ENCODE assay signal across 21 cellular contexts in genomic region chr1:154190550-154190949, GRCh38. TPM values are rescaled to one million over a fixed set of nuclear protein-coding genes. Genes with fewer than 3 reads are reported as not detected.
DNase-seq lines count a peak whose midpoint lies in the region; ATAC-seq and TF ChIP-seq lines count a peak whose summit lies in the region.
"Had no signal": no experiment of that assay in that cellular context is flagged by ENCODE, and none has a peak within 500 bp of the region (broad histone marks: within the 10 kb centered on the region; RNA-seq: fewer than 3 reads in every experiment).

No MANE protein-coding gene starts in this region.

- no peak overlapping the region for H3K4me2 ChIP-seq in PC-3 (ENCODE audit: low read length)

- BruUV-seq in PC-3 (replicated peaks; lab: Mats Ljungman, UMichigan), result no TSS peak

- H2AFZ ChIP-seq in PC-3 (ENCODE audit: low read length), result no peak overlapping the region

- no peaks in the 10 kb centered on the region for H3F3A ChIP-seq in PC-3 (ENCODE audit: low read length, unreplicated experiment)

- no peak overlapping the region for H3K9ac ChIP-seq in PC-3 (ENCODE audit: low read length)

- no peak overlapping the region for H3K4me3 ChIP-seq in PC-3 (ENCODE audit: low read length)
- no peak overlapping the region for H3K4me3 ChIP-seq in fibroblast of the aortic adventitia (ENCODE audit: low read depth, low read length)
- H3K4me3 ChIP-seq: ovary, stomach had no signal

- CTCF ChIA-PET in PC-3 (lab: Charles Lee), result no interaction called here

- POLR2A ChIA-PET in PC-3 (lab: Charles Lee; ENCODE audit: unreplicated experiment), result no interaction called here

- TF ChIP-seq CTCF in PC-3 (conservative IDR thresholded peaks at IDR 0.05; ENCODE audit: low read depth, low read length), result no peak
- TF ChIP-seq CTCF in fibroblast of the aortic adventitia (IDR thresholded peaks at IDR 0.05; ENCODE audit: insufficient read depth, low read length), result no peak

- no peaks in the 10 kb centered on the region for H4K20me1 ChIP-seq in PC-3 (ENCODE audit: low read length)

- peak; percentile 13 for ATAC-seq in PC-3
- ATAC-seq: CD8-positive, alpha-beta T cell; esophagus mucosa had no signal

- H3K36me3 ChIP-seq in PC-3 (ENCODE audit: low read depth, low read length), result no peaks in the 10 kb centered on the region
- H3K36me3 ChIP-seq: ovary, stomach had no signal

- no peaks in the 10 kb centered on the region; the same call in 1 of the 2 replicates for H3K4me1 ChIP-seq in PC-3 (ENCODE audit: insufficient read depth, low read length)

- H3K27me3 ChIP-seq in PC-3 (ENCODE audit: low read length), result peaks cover 27% of the 10 kb centered on the region
- H3K27me3 ChIP-seq: ovary had no signal

- H3K27ac ChIP-seq in PC-3 (ENCODE audit: low read length), result no peak overlapping the region
- H3K27ac ChIP-seq: 22Rv1, ovary, stomach had no signal

- intact Hi-C loops in PC-3 (cut with micrococcal nuclease), result no loop called here

- no peaks in the 10 kb centered on the region for H3K9me2 ChIP-seq in PC-3 (replicated peaks; ENCODE audit: low read length)

- no peaks in the 10 kb centered on the region for H3K9me3 ChIP-seq in PC-3 (ENCODE audit: low read length)
- H3K9me3 ChIP-seq: ovary, stomach had no signal

- DNase-seq in DMS53 (lab: John Stamatoyannopoulos, UW) (peak; percentile 47), DMS53 treated with DMSO at 0.1 percent for 48 hours (lab: John Stamatoyannopoulos, UW; ENCODE audit: unreplicated experiment) (no peak), PC-3 (peak; percentile 39), fibroblast of the aortic adventitia (ENCODE audit: low read depth) (peak; percentile 44), pulmonary artery endothelial cell (ENCODE audit: low read depth, low spot score) (peak; percentile 64), AG08395 (ENCODE audit: low spot score) (no peak), midbrain (lab: John Stamatoyannopoulos, UW) (no peak)
- no peak for DNase-seq in stimulated activated CD4-positive, alpha-beta T cell treated with anti-CD3 and anti-CD28 coated beads, Interleukin-12 subunit alpha, Interleukin-12 subunit beta, amount 100 ng/mL, for 4 hours
- DNase-seq: activated CD4-positive, alpha-beta T cell treated with anti-CD3 and anti-CD28 coated beads, Interleukin-2, amount 50 U/mL, for 48 hours; amniotic stem cell; CD8-positive, alpha-beta T cell; cortex of kidney; GF-D8; H7; NCI-H1105 treated with DMSO at 0.1 percent for 48 hours; NCI-H345; ovary; stomach had no signal

- no peaks in the 10 kb centered on the region for H3K79me2 ChIP-seq in PC-3 (ENCODE audit: low read length)

RNA-seq across cellular contexts. Expression of gene TPM3, which starts 1.4 kb away (rescaled TPM):
- total RNA-seq in PC-3 (2014; rRNA removed) (428 and 524 TPM in 2 replicates), fibroblast of the aortic adventitia (ENCODE audit: low replicate concordance) (427 and 649 TPM in 2 replicates), pulmonary artery endothelial cell (575 and 1,000 TPM in 2 replicates)

RNA-seq across cellular contexts. Expression of gene CFAP141, which starts 15.6 kb away (rescaled TPM):
- not detected in 2 replicates for total RNA-seq in PC-3 (2014; rRNA removed)
- total RNA-seq in fibroblast of the aortic adventitia (ENCODE audit: low replicate concordance), result not detected in 2 replicates
- not detected in 2 replicates for total RNA-seq in pulmonary artery endothelial cell
- total RNA-seq: activated T-helper 1 cell treated with anti-CD3 and anti-CD28 coated beads, Interleukin-12 subunit alpha, Interleukin-12 subunit beta, Interleukin-2, Interleukin-4 antibody, amounts not matched to agents 30 ng/mL and 10 ng/mL and 1 ng/mL, durations not matched to agents 14 hours and 24 hours and 36 hours; CD8-positive, alpha-beta T cell; esophagus mucosa; H7; stomach had no signal

RNA-seq across cellular contexts. Expression of gene UBAP2L, which starts 30.2 kb away (rescaled TPM):
- total RNA-seq in PC-3 (2014; rRNA removed) (128 and 193 TPM in 2 replicates), fibroblast of the aortic adventitia (ENCODE audit: low replicate concordance) (115 and 121 TPM in 2 replicates), pulmonary artery endothelial cell (62.6 and 73.6 TPM in 2 replicates)

RNA-seq across cellular contexts. Expression of gene NUP210L, which starts 35.7 kb away (rescaled TPM):
- 0.04 TPM in 1 of 2 replicates, not detected in the other for total RNA-seq in PC-3 (2014; rRNA removed)
- 0.09 TPM in 1 of 2 replicates, not detected in the other for total RNA-seq in fibroblast of the aortic adventitia (ENCODE audit: low replicate concordance)
- 0.07 and 0.11 TPM in 2 replicates for total RNA-seq in pulmonary artery endothelial cell
- total RNA-seq: activated T-helper 1 cell treated with anti-CD3 and anti-CD28 coated beads, Interleukin-12 subunit alpha, Interleukin-12 subunit beta, Interleukin-2, Interleukin-4 antibody, amounts not matched to agents 30 ng/mL and 10 ng/mL and 1 ng/mL, durations not matched to agents 14 hours and 24 hours and 36 hours had no signal

Comparison
In these comparisons a context has a peak if more than half of its experiments do, and no peak if none do; other contexts are left out.
1. DNase-seq: peak in DMS53 (single experiment), PC-3 (single experiment), fibroblast of the aortic adventitia (single experiment) and pulmonary artery endothelial cell (single experiment); none in DMS53 treated with DMSO at 0.1 percent for 48 hours (single experiment), AG08395 (single experiment), stimulated activated CD4-positive, alpha-beta T cell treated with anti-CD3 and anti-CD28 coated beads, Interleukin-12 subunit alpha, Interleukin-12 subunit beta, amount 100 ng/mL, for 4 hours (single experiment) and midbrain (single experiment).